Comparison of ENCODE assay signal across 15 cellular contexts in genomic region chr4:1547863-1548637, GRCh38.
DNase-seq lines count a peak whose midpoint lies in the region; ATAC-seq and TF ChIP-seq lines count a peak whose summit lies in the region.
"Had no signal": no experiment of that assay in that cellular context is flagged by ENCODE, and none has a peak within 500 bp of the region (broad histone marks: within the 10 kb centered on the region; RNA-seq: fewer than 3 reads in every experiment).

No MANE protein-coding gene starts in this region.

- no peaks in the 10 kb centered on the region for H3K36me3 Mint-ChIP-seq in T-helper 2 cell treated with Interferon-gamma antibody and Interleukin-4, amounts not matched to agents 5 μg/mL and 100 μg/mL, for 36 hours (ENCODE audit: low read depth)
- no peaks in the 10 kb centered on the region for H3K36me3 Mint-ChIP-seq in naive thymus-derived CD8-positive, alpha-beta T cell
- no peaks in the 10 kb centered on the region for H3K36me3 Mint-ChIP-seq in osteocyte (ENCODE audit: unreplicated experiment)
- H3K36me3 Mint-ChIP-seq: IgD-negative memory B cell had no signal

- peaks cover 41% of the 10 kb centered on the region for H3K27me3 ChIP-seq in gastroesophageal sphincter
- H3K27me3 ChIP-seq in upper lobe of left lung, result no peaks in the 10 kb centered on the region

- DNase-seq in T-helper 2 cell treated with Interferon-gamma antibody and Interleukin-4, amounts not matched to agents 5 μg/mL and 100 μg/mL, for 36 hours (ENCODE audit: low spot score), result no peak
- no peak for DNase-seq in T-helper 2 cell
- no peak for DNase-seq in naive thymus-derived CD8-positive, alpha-beta T cell
- DNase-seq in upper lobe of left lung, result peak in 1 of 2 donors; percentile 87
- DNase-seq in activated CD4-positive, alpha-beta T cell treated with anti-CD3 and anti-CD28 coated beads, Interleukin-2, amount 50 U/mL, for 4 hours, result no peak
- DNase-seq in RWPE1 (ENCODE audit: low spot score), result no peak
- DNase-seq in osteocyte (ENCODE audit: extremely low spot score, unreplicated experiment), result no peak
- DNase-seq: DMS153, GOT3, NCI-H187 had no signal

- peak overlapping the region; percentile 24 for H3K27ac Mint-ChIP-seq in T-helper 2 cell treated with Interferon-gamma antibody and Interleukin-4, amounts not matched to agents 5 μg/mL and 100 μg/mL, for 36 hours
- H3K27ac Mint-ChIP-seq in naive thymus-derived CD8-positive, alpha-beta T cell, result peak overlapping the region in 6 of 10 donors; percentile 15 to 86 (median 72)
- no peak overlapping the region for H3K27ac Mint-ChIP-seq in osteocyte (ENCODE audit: unreplicated experiment)
- H3K27ac Mint-ChIP-seq: activated CD4-positive, alpha-beta T cell treated with anti-CD3 and anti-CD28 coated beads, Interleukin-2, amount 10 ng/mL, durations not matched to agents 24 days and 14 days had no signal

- H3K4me3 Mint-ChIP-seq in T-helper 2 cell treated with Interferon-gamma antibody and Interleukin-4, amounts not matched to agents 5 μg/mL and 100 μg/mL, for 36 hours, result no peak overlapping the region
- H3K4me3 Mint-ChIP-seq in naive thymus-derived CD8-positive, alpha-beta T cell, result peak overlapping the region in 7 of 10 donors; percentile 28 to 72 (median 51)
- no peak overlapping the region for H3K4me3 Mint-ChIP-seq in osteocyte (ENCODE audit: unreplicated experiment)

- ATAC-seq in gastroesophageal sphincter, result peak; percentile 75
- no peak for ATAC-seq in naive thymus-derived CD8-positive, alpha-beta T cell
- peak; percentile 29 to 56 for ATAC-seq in upper lobe of left lung (ENCODE audit: low FRiP score in 2 of 2)

- H3K27me3 Mint-ChIP-seq in T-helper 2 cell treated with Interferon-gamma antibody and Interleukin-4, amounts not matched to agents 5 μg/mL and 100 μg/mL, for 36 hours (ENCODE audit: low read depth), result peaks cover 8% of the 10 kb centered on the region
- H3K27me3 Mint-ChIP-seq in naive thymus-derived CD8-positive, alpha-beta T cell, result peaks cover 2 to 16% (median 8%) of the 10 kb centered on the region in 5 donors
- H3K27me3 Mint-ChIP-seq in osteocyte (ENCODE audit: unreplicated experiment), result no peaks in the 10 kb centered on the region

- TF ChIP-seq EP300 in gastroesophageal sphincter (IDR thresholded peaks at IDR 0.05) (no peak), upper lobe of left lung (IDR thresholded peaks at IDR 0.05) (no peak)

- TF ChIP-seq CTCF in gastroesophageal sphincter (IDR thresholded peaks at IDR 0.05), result no peak
- TF ChIP-seq CTCF in upper lobe of left lung (IDR thresholded peaks at IDR 0.05), result no peak
- no peak for TF ChIP-seq CTCF in RWPE1 (conservative IDR thresholded peaks at IDR 0.05; ENCODE audit: low read depth)
- TF ChIP-seq CTCF in osteocyte (IDR thresholded peaks at IDR 0.05), result no peak

- no peaks in the 10 kb centered on the region for H3K9me3 Mint-ChIP-seq in T-helper 2 cell treated with Interferon-gamma antibody and Interleukin-4, amounts not matched to agents 5 μg/mL and 100 μg/mL, for 36 hours
- no peaks in the 10 kb centered on the region for H3K9me3 Mint-ChIP-seq in naive thymus-derived CD8-positive, alpha-beta T cell
- no peaks in the 10 kb centered on the region for H3K9me3 Mint-ChIP-seq in osteocyte (ENCODE audit: unreplicated experiment)
- H3K9me3 Mint-ChIP-seq: activated CD4-positive, alpha-beta T cell treated with anti-CD3 and anti-CD28 coated beads, Interleukin-2, amount 10 ng/mL, durations not matched to agents 24 days and 14 days; IgD-negative memory B cell had no signal

- H3K4me1 ChIP-seq in gastroesophageal sphincter (peaks cover 0 to 14% (median 5%) of the 10 kb centered on the region in 3 donors), upper lobe of left lung (peaks cover 12 to 30% (median 13%) of the 10 kb centered on the region in 4 donors)
- H3K4me1 ChIP-seq: foreskin keratinocyte had no signal

- no peaks in the 10 kb centered on the region for H3K9me3 ChIP-seq in gastroesophageal sphincter
- no peaks in the 10 kb centered on the region for H3K9me3 ChIP-seq in upper lobe of left lung
- H3K9me3 ChIP-seq: A549 had no signal

- H3K4me1 Mint-ChIP-seq in T-helper 2 cell treated with Interferon-gamma antibody and Interleukin-4, amounts not matched to agents 5 μg/mL and 100 μg/mL, for 36 hours (ENCODE audit: low read depth), result no peaks in the 10 kb centered on the region
- H3K4me1 Mint-ChIP-seq in naive thymus-derived CD8-positive, alpha-beta T cell, result peaks cover 8 to 30% (median 23%) of the 10 kb centered on the region in 4 donors
- peaks cover 4% of the 10 kb centered on the region for H3K4me1 Mint-ChIP-seq in osteocyte (ENCODE audit: unreplicated experiment)

- WGBS in gastroesophageal sphincter (ENCODE audit: low coverage in 1 of 2), 2 donors, result 58 to 76% methylated on average over 4 to 13 of the region's 37 CpGs
- 31 to 69% methylated on average over 19 to 36 of the region's 37 CpGs for WGBS in upper lobe of left lung, 2 donors

- H3K4me3 ChIP-seq in gastroesophageal sphincter (peak overlapping the region in 1 of 2 donors; percentile 38), upper lobe of left lung (peak overlapping the region in 3 of 4 donors; percentile 18 to 42 (median 39))
- H3K4me3 ChIP-seq: A549 had no signal

- CTCF ChIA-PET in RWPE1 (lab: Yijun Ruan, JAX), result interaction anchor here (0.6 to 1.3 kb wide), 9 partner anchors 15 to 686 kb away, joined by 3 to 4 read pairs (median 3); no protein-coding TSS in a partner anchor

- TF ChIP-seq POLR2A in gastroesophageal sphincter (IDR thresholded peaks at IDR 0.05) (no peak), upper lobe of left lung (IDR thresholded peaks at IDR 0.05) (no peak)

- POLR2A ChIA-PET in naive thymus-derived CD8-positive, alpha-beta T cell (lab: Charles Lee), result interaction anchor here (1.3 to 1.6 kb wide), 2 partner anchors 19 to 32 kb away, joined by 3 to 8 read pairs; no protein-coding TSS in a partner anchor
- POLR2A ChIA-PET in RWPE1 (lab: Yijun Ruan, JAX; ENCODE audit: low non-redundant PET), result interaction anchor here (0.7 kb wide), 1 partner anchor 14 kb away, joined by 3 read pairs; no protein-coding TSS in a partner anchor

- H3K36me3 ChIP-seq in gastroesophageal sphincter (no peaks in the 10 kb centered on the region), upper lobe of left lung (no peaks in the 10 kb centered on the region)

- H3K27ac ChIP-seq in gastroesophageal sphincter, result peak overlapping the region in 3 of 4 donors; percentile 47 to 55 (median 51)
- peak overlapping the region; percentile 5 to 80 (median 68) for H3K27ac ChIP-seq in upper lobe of left lung
- H3K27ac ChIP-seq in RWPE1, result no peak overlapping the region
- H3K27ac ChIP-seq: A549, foreskin keratinocyte had no signal

Comparison
In these comparisons a context has a peak if more than half of its experiments do, and no peak if none do; other contexts are left out.
1. H3K4me3 Mint-ChIP-seq: peak in naive thymus-derived CD8-positive, alpha-beta T cell (7 of 10); none in T-helper 2 cell treated with Interferon-gamma antibody and Interleukin-4, amounts not matched to agents 5 μg/mL and 100 μg/mL, for 36 hours (single experiment) and osteocyte (single experiment).
2. ATAC-seq: peak in gastroesophageal sphincter (single experiment) and upper lobe of left lung (2 of 2); none in naive thymus-derived CD8-positive, alpha-beta T cell (0 of 2).